1 cellular context compared by ENCODE assay signal in genomic region chr15:70066422-70066821, GRCh38.
TF ChIP-seq lines count a peak whose summit lies in the region.

No MANE protein-coding gene starts in this region.

TF ChIP-seq in GM23338, 12 proteins besides CTCF, POLR2A, EP300 and RAD21 (continued from another document):
- no peak for TF ChIP-seq ZNF114 (CRISPR knock-in tag; IDR thresholded peaks at IDR 0.05)
- no peak for TF ChIP-seq POLR2AphosphoS5 (IDR thresholded peaks at IDR 0.05; ENCODE audit: low read depth)
- no peak for TF ChIP-seq ETS1 (IDR thresholded peaks at IDR 0.05)
- TF ChIP-seq NANOG (IDR thresholded peaks at IDR 0.05; ENCODE audit: borderline replicate concordance) = no peak
- TF ChIP-seq, protein P1, sequence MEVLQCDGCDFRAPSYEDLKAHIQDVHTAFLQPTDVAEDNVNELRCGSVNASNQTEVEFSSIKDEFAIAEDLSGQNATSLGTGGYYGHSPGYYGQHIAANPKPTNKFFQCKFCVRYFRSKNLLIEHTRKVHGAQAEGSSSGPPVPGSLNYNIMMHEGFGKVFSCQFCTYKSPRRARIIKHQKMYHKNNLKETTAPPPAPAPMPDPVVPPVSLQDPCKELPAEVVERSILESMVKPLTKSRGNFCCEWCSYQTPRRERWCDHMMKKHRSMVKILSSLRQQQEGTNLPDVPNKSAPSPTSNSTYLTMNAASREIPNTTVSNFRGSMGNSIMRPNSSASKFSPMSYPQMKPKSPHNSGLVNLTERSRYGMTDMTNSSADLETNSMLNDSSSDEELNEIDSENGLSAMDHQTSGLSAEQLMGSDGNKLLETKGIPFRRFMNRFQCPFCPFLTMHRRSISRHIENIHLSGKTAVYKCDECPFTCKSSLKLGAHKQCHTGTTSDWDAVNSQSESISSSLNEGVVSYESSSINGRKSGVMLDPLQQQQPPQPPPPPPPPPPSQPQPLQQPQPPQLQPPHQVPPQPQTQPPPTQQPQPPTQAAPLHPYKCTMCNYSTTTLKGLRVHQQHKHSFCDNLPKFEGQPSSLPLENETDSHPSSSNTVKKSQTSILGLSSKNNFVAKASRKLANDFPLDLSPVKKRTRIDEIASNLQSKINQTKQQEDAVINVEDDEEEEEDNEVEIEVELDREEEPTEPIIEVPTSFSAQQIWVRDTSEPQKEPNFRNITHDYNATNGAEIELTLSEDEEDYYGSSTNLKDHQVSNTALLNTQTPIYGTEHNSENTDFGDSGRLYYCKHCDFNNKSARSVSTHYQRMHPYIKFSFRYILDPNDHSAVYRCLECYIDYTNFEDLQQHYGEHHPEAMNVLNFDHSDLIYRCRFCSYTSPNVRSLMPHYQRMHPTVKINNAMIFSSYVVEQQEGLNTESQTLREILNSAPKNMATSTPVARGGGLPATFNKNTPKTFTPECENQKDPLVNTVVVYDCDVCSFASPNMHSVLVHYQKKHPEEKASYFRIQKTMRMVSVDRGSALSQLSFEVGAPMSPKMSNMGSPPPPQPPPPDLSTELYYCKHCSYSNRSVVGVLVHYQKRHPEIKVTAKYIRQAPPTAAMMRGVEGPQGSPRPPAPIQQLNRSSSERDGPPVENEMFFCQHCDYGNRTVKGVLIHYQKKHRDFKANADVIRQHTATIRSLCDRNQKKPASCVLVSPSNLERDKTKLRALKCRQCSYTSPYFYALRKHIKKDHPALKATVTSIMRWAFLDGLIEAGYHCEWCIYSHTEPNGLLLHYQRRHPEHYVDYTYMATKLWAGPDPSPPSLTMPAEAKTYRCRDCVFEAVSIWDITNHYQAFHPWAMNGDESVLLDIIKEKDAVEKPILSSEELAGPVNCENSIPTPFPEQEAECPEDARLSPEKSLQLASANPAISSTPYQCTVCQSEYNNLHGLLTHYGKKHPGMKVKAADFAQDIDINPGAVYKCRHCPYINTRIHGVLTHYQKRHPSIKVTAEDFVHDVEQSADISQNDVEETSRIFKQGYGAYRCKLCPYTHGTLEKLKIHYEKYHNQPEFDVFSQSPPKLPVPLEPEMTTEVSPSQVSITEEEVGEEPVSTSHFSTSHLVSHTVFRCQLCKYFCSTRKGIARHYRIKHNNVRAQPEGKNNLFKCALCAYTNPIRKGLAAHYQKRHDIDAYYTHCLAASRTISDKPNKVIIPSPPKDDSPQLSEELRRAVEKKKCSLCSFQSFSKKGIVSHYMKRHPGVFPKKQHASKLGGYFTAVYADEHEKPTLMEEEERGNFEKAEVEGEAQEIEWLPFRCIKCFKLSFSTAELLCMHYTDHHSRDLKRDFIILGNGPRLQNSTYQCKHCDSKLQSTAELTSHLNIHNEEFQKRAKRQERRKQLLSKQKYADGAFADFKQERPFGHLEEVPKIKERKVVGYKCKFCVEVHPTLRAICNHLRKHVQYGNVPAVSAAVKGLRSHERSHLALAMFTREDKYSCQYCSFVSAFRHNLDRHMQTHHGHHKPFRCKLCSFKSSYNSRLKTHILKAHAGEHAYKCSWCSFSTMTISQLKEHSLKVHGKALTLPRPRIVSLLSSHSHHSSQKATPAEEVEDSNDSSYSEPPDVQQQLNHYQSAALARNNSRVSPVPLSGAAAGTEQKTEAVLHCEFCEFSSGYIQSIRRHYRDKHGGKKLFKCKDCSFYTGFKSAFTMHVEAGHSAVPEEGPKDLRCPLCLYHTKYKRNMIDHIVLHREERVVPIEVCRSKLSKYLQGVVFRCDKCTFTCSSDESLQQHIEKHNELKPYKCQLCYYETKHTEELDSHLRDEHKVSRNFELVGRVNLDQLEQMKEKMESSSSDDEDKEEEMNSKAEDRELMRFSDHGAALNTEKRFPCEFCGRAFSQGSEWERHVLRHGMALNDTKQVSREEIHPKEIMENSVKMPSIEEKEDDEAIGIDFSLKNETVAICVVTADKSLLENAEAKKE (CRISPR knock-in tag; IDR thresholded peaks at IDR 0.05) = no peak
- TF ChIP-seq, protein P2, sequence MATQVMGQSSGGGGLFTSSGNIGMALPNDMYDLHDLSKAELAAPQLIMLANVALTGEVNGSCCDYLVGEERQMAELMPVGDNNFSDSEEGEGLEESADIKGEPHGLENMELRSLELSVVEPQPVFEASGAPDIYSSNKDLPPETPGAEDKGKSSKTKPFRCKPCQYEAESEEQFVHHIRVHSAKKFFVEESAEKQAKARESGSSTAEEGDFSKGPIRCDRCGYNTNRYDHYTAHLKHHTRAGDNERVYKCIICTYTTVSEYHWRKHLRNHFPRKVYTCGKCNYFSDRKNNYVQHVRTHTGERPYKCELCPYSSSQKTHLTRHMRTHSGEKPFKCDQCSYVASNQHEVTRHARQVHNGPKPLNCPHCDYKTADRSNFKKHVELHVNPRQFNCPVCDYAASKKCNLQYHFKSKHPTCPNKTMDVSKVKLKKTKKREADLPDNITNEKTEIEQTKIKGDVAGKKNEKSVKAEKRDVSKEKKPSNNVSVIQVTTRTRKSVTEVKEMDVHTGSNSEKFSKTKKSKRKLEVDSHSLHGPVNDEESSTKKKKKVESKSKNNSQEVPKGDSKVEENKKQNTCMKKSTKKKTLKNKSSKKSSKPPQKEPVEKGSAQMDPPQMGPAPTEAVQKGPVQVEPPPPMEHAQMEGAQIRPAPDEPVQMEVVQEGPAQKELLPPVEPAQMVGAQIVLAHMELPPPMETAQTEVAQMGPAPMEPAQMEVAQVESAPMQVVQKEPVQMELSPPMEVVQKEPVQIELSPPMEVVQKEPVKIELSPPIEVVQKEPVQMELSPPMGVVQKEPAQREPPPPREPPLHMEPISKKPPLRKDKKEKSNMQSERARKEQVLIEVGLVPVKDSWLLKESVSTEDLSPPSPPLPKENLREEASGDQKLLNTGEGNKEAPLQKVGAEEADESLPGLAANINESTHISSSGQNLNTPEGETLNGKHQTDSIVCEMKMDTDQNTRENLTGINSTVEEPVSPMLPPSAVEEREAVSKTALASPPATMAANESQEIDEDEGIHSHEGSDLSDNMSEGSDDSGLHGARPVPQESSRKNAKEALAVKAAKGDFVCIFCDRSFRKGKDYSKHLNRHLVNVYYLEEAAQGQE (IDR thresholded peaks at IDR 0.05; ENCODE audit: unreplicated experiment) = no peak
